In the genomic region with DNA sequence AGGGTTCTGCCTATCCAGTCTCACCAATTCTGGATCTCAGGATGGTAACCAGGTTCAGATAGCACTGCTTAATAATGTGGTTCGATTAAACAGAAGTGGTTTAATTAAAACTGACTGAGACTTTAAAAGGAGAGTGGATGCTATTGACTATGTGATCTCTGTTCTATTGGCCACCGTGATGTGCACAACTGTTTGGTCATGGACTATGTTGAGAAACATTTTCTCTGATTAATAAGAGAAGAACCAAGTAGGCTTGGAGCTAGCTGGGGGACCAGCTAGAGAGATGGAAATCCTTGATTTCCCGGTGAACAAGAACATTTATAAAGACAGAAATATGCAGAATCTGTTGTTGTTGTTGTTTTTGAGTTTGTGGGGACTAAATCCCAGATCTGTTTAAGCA, we compare ENCODE assay signal across 10 cellular contexts. TPM values are rescaled to one million over a fixed set of nuclear protein-coding genes. Genes with fewer than 3 reads are reported as not detected.
"Had no signal": no experiment of that assay in that cellular context is flagged by ENCODE, and none has a peak within 500 bp of the region (broad histone marks: within the 10 kb centered on the region; RNA-seq: fewer than 3 reads in every experiment).

No MANE protein-coding gene starts in this region.

- H3K4me1 ChIP-seq: HAP-1 had no signal

- H3K36me3 ChIP-seq: HAP-1 had no signal

- H3K4me3 ChIP-seq: GM23248, HAP-1, K562 had no signal

- H3K9ac ChIP-seq: GM23248 had no signal

- H3K9me3 ChIP-seq: HAP-1 had no signal

- DNase-seq: GM23248, GOT3, H7, HFFc6, IMR-90 had no signal

- FAIRE-seq: K562 had no signal

- ATAC-seq: HCT116, K562 had no signal

- H2AFZ ChIP-seq: GM23248 had no signal

- H3K27ac ChIP-seq: GM23248, HL-60 had no signal

RNA-seq across cellular contexts. Expression of a gene that starts 36.5 kb away (rescaled TPM):
- total RNA-seq: H7, HFFc6, HT1080, IMR-90, K562 had no signal
- polyA plus RNA-seq: IMR-90, K562 had no signal
